ENCODE assay signal across 1 cellular context in the genomic region with DNA sequence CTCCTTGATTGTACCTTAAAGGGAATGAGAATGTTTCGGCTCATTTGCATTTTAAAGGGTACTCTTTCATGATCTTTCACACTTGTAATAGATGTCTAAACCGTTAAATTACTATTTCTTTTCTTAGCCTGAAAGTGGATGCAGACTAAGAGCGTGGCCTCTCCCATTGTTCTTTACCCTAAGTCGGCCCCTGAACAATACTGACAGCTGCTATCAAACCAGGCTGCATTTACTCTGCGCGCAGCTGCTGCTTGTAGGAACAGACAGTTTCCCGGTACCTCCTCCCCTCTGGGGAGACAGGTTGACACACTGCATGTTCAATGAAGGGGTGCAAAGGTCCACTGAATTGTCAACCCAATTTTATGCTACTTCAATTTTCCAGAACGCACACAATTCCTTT.
TF ChIP-seq lines count a peak whose summit lies in the region.

No MANE protein-coding gene starts in this region.

TF ChIP-seq in HepG2, 621 proteins besides CTCF, POLR2A, EP300 and RAD21:
- TF ChIP-seq ZNF737 (CRISPR knock-in tag; IDR thresholded peaks at IDR 0.05; ENCODE audit: borderline replicate concordance) (no peak), RBM22 (optimal IDR thresholded peaks at IDR 0.05; ENCODE audit: low read length) (peak; percentile 71), NFATC3 (CRISPR knock-in tag; IDR thresholded peaks at IDR 0.05) (no peak), SNAI1 (CRISPR knock-in tag; IDR thresholded peaks at IDR 0.05; ENCODE audit: borderline replicate concordance) (no peak), AKAP8 (CRISPR knock-in tag; IDR thresholded peaks at IDR 0.05) (no peak), HDAC2 (CRISPR knock-in tag; IDR thresholded peaks at IDR 0.05) (no peak), ZNF431 (CRISPR knock-in tag; IDR thresholded peaks at IDR 0.05; ENCODE audit: borderline replicate concordance, low read depth) (no peak), ZNF572 (CRISPR knock-in tag; IDR thresholded peaks at IDR 0.05) (no peak)
- TF ChIP-seq, protein P1, sequence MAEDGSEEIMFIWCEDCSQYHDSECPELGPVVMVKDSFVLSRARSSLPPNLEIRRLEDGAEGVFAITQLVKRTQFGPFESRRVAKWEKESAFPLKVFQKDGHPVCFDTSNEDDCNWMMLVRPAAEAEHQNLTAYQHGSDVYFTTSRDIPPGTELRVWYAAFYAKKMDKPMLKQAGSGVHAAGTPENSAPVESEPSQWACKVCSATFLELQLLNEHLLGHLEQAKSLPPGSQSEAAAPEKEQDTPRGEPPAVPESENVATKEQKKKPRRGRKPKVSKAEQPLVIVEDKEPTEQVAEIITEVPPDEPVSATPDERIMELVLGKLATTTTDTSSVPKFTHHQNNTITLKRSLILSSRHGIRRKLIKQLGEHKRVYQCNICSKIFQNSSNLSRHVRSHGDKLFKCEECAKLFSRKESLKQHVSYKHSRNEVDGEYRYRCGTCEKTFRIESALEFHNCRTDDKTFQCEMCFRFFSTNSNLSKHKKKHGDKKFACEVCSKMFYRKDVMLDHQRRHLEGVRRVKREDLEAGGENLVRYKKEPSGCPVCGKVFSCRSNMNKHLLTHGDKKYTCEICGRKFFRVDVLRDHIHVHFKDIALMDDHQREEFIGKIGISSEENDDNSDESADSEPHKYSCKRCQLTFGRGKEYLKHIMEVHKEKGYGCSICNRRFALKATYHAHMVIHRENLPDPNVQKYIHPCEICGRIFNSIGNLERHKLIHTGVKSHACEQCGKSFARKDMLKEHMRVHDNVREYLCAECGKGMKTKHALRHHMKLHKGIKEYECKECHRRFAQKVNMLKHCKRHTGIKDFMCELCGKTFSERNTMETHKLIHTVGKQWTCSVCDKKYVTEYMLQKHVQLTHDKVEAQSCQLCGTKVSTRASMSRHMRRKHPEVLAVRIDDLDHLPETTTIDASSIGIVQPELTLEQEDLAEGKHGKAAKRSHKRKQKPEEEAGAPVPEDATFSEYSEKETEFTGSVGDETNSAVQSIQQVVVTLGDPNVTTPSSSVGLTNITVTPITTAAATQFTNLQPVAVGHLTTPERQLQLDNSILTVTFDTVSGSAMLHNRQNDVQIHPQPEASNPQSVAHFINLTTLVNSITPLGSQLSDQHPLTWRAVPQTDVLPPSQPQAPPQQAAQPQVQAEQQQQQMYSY (CRISPR knock-in tag; IDR thresholded peaks at IDR 0.05), result no peak
